In genomic region chr2:211802611-211803010, GRCh38 we compare ENCODE assay signal across 13 cellular contexts.
"Had no signal": no experiment of that assay in that cellular context is flagged by ENCODE, and none has a peak within 500 bp of the region (broad histone marks: within the 10 kb centered on the region; RNA-seq: fewer than 3 reads in every experiment).

No MANE protein-coding gene starts in this region.

- H3K79me2 ChIP-seq: hepatocyte had no signal

- H2AFZ ChIP-seq: hepatocyte had no signal

- H3K36me3 ChIP-seq: adrenal gland, esophagus muscularis mucosa, upper lobe of left lung had no signal

- H3K27me3 ChIP-seq: adrenal gland, esophagus muscularis mucosa, hepatocyte, upper lobe of left lung had no signal

- H3K4me1 ChIP-seq: adrenal gland, esophagus muscularis mucosa, upper lobe of left lung had no signal

- H3K4me2 ChIP-seq: hepatocyte had no signal

- H3K9me3 ChIP-seq: adrenal gland, esophagus muscularis mucosa, upper lobe of left lung had no signal

- H3K4me3 ChIP-seq: adrenal gland, esophagus muscularis mucosa, hepatocyte, lung, upper lobe of left lung had no signal

- H3K27ac ChIP-seq: adrenal gland, esophagus muscularis mucosa, hepatocyte, upper lobe of left lung had no signal

- DNase-seq: activated CD4-positive, alpha-beta T cell treated with anti-CD3 and anti-CD28 coated beads, Interleukin-2, amount 50 U/mL, for 48 hours; activated effector memory CD4-positive, alpha-beta T cell treated with Interleukin-2 at 50 U/mL for 16 hours; activated T-cell treated with anti-CD3 and anti-CD28 coated beads, Interleukin-2, amount 50 U/mL, for 1 hour; adrenal gland; cortex of kidney; effector CD4-positive, alpha-beta T cell; islet precursor cell; midbrain; stimulated activated naive CD8-positive, alpha-beta T cell treated with anti-CD3 and anti-CD28 coated beads, Interleukin-15, amount 100 ng/mL, for 72 hours had no signal
